ENCODE assay signal across 31 cellular contexts in the genomic region with DNA sequence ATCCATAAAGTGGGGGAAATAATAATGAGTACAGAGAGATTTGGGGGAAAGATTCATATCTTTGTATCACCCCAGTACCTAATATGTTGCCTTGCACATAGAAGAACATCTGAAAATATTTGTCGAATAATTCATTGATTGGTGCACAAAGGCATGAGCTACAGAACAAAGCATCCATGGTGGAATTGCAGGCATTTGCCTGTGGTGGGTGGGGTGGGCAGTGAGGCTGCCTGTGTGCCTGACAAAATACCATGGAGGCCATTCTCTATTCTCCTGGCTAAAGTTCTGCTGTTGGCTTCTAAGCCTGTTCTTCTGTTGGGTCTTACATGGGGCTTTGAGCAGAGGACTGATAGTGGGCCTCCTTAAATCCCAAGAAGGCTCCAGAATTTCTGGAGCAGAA. TPM values are rescaled to one million over a fixed set of nuclear protein-coding genes. Genes with fewer than 3 reads are reported as not detected.
"Had no signal": no experiment of that assay in that cellular context is flagged by ENCODE, and none has a peak within 500 bp of the region (broad histone marks: within the 10 kb centered on the region; RNA-seq: fewer than 3 reads in every experiment).

No MANE protein-coding gene starts in this region.

- H3K36me3 ChIP-seq: esophagus squamous epithelium, gastrocnemius medialis, heart right ventricle, left lung, lower lobe of right lung had no signal

- H3K4me3 ChIP-seq: coronary artery, dorsolateral prefrontal cortex, esophagus squamous epithelium, gastrocnemius medialis, heart right ventricle, left lung, lower lobe of right lung, mucosa of descending colon had no signal

- H3K4me1 ChIP-seq: left lung, lower lobe of right lung had no signal

- H3K9me3 ChIP-seq: esophagus squamous epithelium, gastrocnemius medialis, heart right ventricle, left lung, lower lobe of right lung, mucosa of descending colon had no signal

- ATAC-seq: effector memory CD8-positive, alpha-beta T cell; esophagus mucosa; gastrocnemius medialis; heart right ventricle; left cardiac atrium; left lung; left ventricle myocardium superior; lower lobe of right lung; mucosa of descending colon had no signal

- DNase-seq: dermis blood vessel endothelial cell; dorsolateral prefrontal cortex; effector CD4-positive, alpha-beta T cell; effector memory CD8-positive, alpha-beta T cell; endodermal cell; erythroblast; esophagus squamous epithelium; foreskin fibroblast; foreskin melanocyte; gastrocnemius medialis; glutamatergic neuron; head of caudate nucleus; heart right ventricle; hippocampal formation; left cardiac atrium; left lung; left ventricle myocardium superior; lower lobe of right lung; mesenchymal stem cell; mucosa of descending colon had no signal

- H3K27ac ChIP-seq: coronary artery, dorsolateral prefrontal cortex, epithelial cell of prostate, esophagus squamous epithelium, gastrocnemius medialis, heart right ventricle, left lung, lower lobe of right lung had no signal

RNA-seq across cellular contexts. Expression of a gene that starts 10.0 kb away (rescaled TPM):
- total RNA-seq: dermis blood vessel endothelial cell, endodermal cell, esophagus mucosa, esophagus squamous epithelium, gastrocnemius medialis, glomerular endothelial cell, heart right ventricle, kidney epithelial cell, left cardiac atrium, left lung, left ventricle myocardium superior, lower leg skin, lower lobe of right lung, lung microvascular endothelial cell, mesenteric fat pad, mesothelial cell of epicardium, mucosa of descending colon, myocyte had no signal
- polyA plus RNA-seq: heart right ventricle, keratinocyte had no signal
